In the genomic region with DNA sequence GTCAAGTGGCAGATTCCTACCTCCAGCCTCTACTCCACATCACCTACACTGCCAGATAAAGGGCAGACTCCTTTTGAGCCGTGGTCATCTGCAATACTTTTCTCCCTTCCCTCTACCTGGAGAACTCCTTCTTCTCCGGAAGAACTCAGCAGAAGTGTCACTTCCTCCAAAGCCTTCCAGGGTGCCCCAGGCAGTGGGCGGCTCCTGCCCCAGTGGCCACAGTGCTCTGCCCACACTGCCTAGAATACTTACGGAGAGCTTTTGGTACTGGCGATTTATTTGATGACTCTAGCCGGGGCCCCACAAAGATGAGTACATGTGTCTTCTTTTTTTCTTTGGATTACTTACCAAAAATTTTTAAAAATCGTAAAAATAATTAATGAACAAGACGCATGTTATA, we compare ENCODE assay signal across 39 cellular contexts.
"Had no signal": no experiment of that assay in that cellular context is flagged by ENCODE, and none has a peak within 500 bp of the region (broad histone marks: within the 10 kb centered on the region; RNA-seq: fewer than 3 reads in every experiment).

No MANE protein-coding gene starts in this region.

- H3K36me3 ChIP-seq: brain microvascular endothelial cell, Peyer's patch, WERI-Rb-1 had no signal

- H3K27ac ChIP-seq: brain microvascular endothelial cell, Peyer's patch, WERI-Rb-1 had no signal

- H3K9me3 ChIP-seq: Peyer's patch had no signal

- H3K27me3 ChIP-seq: brain microvascular endothelial cell, Peyer's patch had no signal

- H3K27me3 Mint-ChIP-seq: activated CD4-positive, alpha-beta memory T cell treated with anti-CD3 and anti-CD28 coated beads, Interleukin-2, amount 10 ng/mL, durations not matched to agents 7 days and 5 days; activated CD8-positive, alpha-beta memory T cell treated with anti-CD3 and anti-CD28 coated beads, Interleukin-2, amount 10 ng/mL, durations not matched to agents 7 days and 5 days; activated naive CD4-positive, alpha-beta T cell treated with anti-CD3 and anti-CD28 coated beads, Interleukin-2, amount 50 U/mL, for 24 hours; activated naive CD8-positive, alpha-beta T cell treated with anti-CD3 and anti-CD28 coated beads, Interleukin-2, amount 50 U/mL, for 24 hours had no signal

- ATAC-seq: activated CD8-positive, alpha-beta memory T cell treated with anti-CD3 and anti-CD28 coated beads, Interleukin-2, amount 10 ng/mL, durations not matched to agents 7 days and 5 days; activated naive CD8-positive, alpha-beta T cell treated with anti-CD3 and anti-CD28 coated beads, Interleukin-2, amount 50 U/mL, for 24 hours; PC-3; Right ventricle myocardium inferior had no signal

- H3K9me3 Mint-ChIP-seq: activated naive CD4-positive, alpha-beta T cell treated with anti-CD3 and anti-CD28 coated beads, Interleukin-2, amount 50 U/mL, for 24 hours had no signal

- H3K27ac Mint-ChIP-seq: activated naive CD8-positive, alpha-beta T cell treated with anti-CD3 and anti-CD28 coated beads, Interleukin-2, amount 50 U/mL, for 24 hours; activated T-cell treated with anti-CD3 and anti-CD28 coated beads, Interleukin-2, amount 50 U/mL, for 72 hours; activated T-helper 2 cell treated with anti-CD3 and anti-CD28 coated beads, Interferon-gamma antibody, Interleukin-2, Interleukin-4, amounts not matched to agents 10 μg/mL and 5 μg/mL and 100 μg/mL, durations not matched to agents 14 hours and 24 hours and 36 hours had no signal

- H3K4me3 Mint-ChIP-seq: activated CD4-positive, alpha-beta memory T cell treated with anti-CD3 and anti-CD28 coated beads, Interleukin-2, amount 10 ng/mL, durations not matched to agents 7 days and 5 days; activated CD8-positive, alpha-beta memory T cell treated with anti-CD3 and anti-CD28 coated beads, Interleukin-2, amount 10 ng/mL, durations not matched to agents 7 days and 5 days; activated naive CD4-positive, alpha-beta T cell treated with anti-CD3 and anti-CD28 coated beads, Interleukin-2, amount 50 U/mL, for 24 hours; activated naive CD8-positive, alpha-beta T cell treated with anti-CD3 and anti-CD28 coated beads, Interleukin-2, amount 50 U/mL, for 24 hours; activated T-cell treated with anti-CD3 and anti-CD28 coated beads, Interleukin-2, amount 50 U/mL, for 72 hours had no signal

- H3K4me3 ChIP-seq: Peyer's patch had no signal

- DNase-seq: activated CD4-positive, alpha-beta memory T cell treated with anti-CD3 and anti-CD28 coated beads, Interleukin-2, amount 10 ng/mL, durations not matched to agents 7 days and 5 days; activated CD4-positive, alpha-beta T cell treated with anti-CD3 and anti-CD28 coated beads for 1 hour; activated CD4-positive, alpha-beta T cell treated with anti-CD3 and anti-CD28 coated beads for 48 hours; activated CD4-positive, CD25-positive, alpha-beta regulatory T cell; activated CD8-positive, alpha-beta memory T cell treated with anti-CD3 and anti-CD28 coated beads for 24 hours; activated CD8-positive, alpha-beta memory T cell treated with anti-CD3 and anti-CD28 coated beads, Interleukin-2, amount 10 ng/mL, durations not matched to agents 7 days and 5 days; activated CD8-positive, alpha-beta memory T cell treated with anti-CD3 and anti-CD28 coated beads, Interleukin-2, amount 50 U/mL, for 48 hours; activated gamma-delta T cell; activated naive CD4-positive, alpha-beta T cell treated with Interleukin-2 at 50 U/mL for 16 hours; activated naive CD8-positive, alpha-beta T cell treated with anti-CD3 and anti-CD28 coated beads, Interleukin-2, amount 50 U/mL, for 24 hours; activated T-cell treated with anti-CD3 and anti-CD28 coated beads, Interleukin-2, amount 50 U/mL, for 1 hour; activated T-cell treated with anti-CD3 and anti-CD28 coated beads, Interleukin-2, amount 50 U/mL, for 72 hours; anterior cingulate cortex; brain microvascular endothelial cell; central memory CD4-positive, alpha-beta T cell; Karpas-422; KBM-7; MV-4-11; NCI-H1092; NCI-H1436 treated with DMSO at 0.1 percent for 48 hours; NCI-H1694 treated with DMSO at 0.1 percent for 48 hours; NCI-H2029 treated with DMSO at 0.1 percent for 48 hours; NCI-H2107; NCI-H2171; NCI-H510A; NCI-H526; NCI-H748 treated with DMSO at 0.1 percent for 48 hours; NK-92 treated with Interleukin-12 subunit alpha and Interleukin-12 subunit beta, amount 100 ng/mL, for 24 hours; PC-3; RPMI8226; SW 1271; T-helper 1 cell; T-helper 2 cell; T-helper 9 cell; WERI-Rb-1 had no signal
